Comparison of ENCODE assay signal across 8 cellular contexts in the genomic region with DNA sequence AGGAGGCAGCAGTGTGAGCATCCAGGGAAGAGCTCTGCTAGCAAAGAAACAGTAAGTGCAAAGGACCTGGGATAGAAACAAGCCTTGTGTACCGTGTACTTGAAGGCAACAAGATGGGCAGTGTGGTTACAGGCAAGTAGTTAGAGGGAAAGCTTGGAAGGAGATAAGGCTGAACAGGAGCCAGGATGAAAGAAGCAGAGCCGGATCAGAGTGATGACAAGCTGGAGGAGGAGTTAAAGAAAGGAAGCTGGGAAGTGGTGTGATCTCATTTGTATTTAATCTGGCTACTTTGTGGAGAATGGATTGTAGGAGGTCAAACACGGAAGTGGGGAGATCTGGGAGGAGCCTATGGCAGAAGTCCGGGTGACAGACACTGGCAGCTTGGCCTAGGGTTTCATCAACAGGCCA. TPM values are rescaled to one million over a fixed set of nuclear protein-coding genes. Genes with fewer than 3 reads are reported as not detected.
A peak's percentile ranks its signal among the peaks of the same experiment; 100 is the strongest.
DNase-seq lines count a peak whose midpoint lies in the region; ATAC-seq and TF ChIP-seq lines count a peak whose summit lies in the region.

No MANE protein-coding gene starts in this region.

- no peak overlapping the region for H4K91ac ChIP-seq in trophoblast cell (ENCODE audit: low read depth, low read length)

- H3K9me3 ChIP-seq in SJCRH30 (replicated peaks), result no peaks in the 10 kb centered on the region
- H3K9me3 ChIP-seq in trophoblast cell (ENCODE audit: insufficient read depth, low read depth, low read length), result no peaks in the 10 kb centered on the region

- peaks cover 4% of the 10 kb centered on the region for H3K79me1 ChIP-seq in trophoblast cell (ENCODE audit: low read length)

- H3K4me3 ChIP-seq in SJCRH30 (peak overlapping the region; percentile 44), trophoblast cell (ENCODE audit: low read depth, low read length) (no peak overlapping the region)

- no peak overlapping the region for H2BK5ac ChIP-seq in trophoblast cell (ENCODE audit: low read depth, low read length, poor library complexity)

- no peak overlapping the region for H2BK12ac ChIP-seq in trophoblast cell (ENCODE audit: low read length)

- peaks cover 0 to 2% (median 2%) of the 10 kb centered on the region in 3 donors for H3K27me3 Mint-ChIP-seq in CD14-positive monocyte (ENCODE audit: low read depth in 3 of 3)
- H3K27me3 Mint-ChIP-seq in natural killer cell (ENCODE audit: low read depth in 2 of 2), result no peaks in the 10 kb centered on the region

- H2AFZ ChIP-seq in trophoblast cell (ENCODE audit: insufficient read depth, low read length, poor library complexity), result no peak overlapping the region

- H4K8ac ChIP-seq in trophoblast cell (ENCODE audit: low read depth, low read length), result no peak overlapping the region

- peaks cover 26% of the 10 kb centered on the region for H3K4me1 ChIP-seq in SJCRH30
- H3K4me1 ChIP-seq in trophoblast cell (ENCODE audit: control insufficient read depth in 1 of 2, insufficient read depth in 2 of 2, low read length in 2 of 2), result peaks cover 7 to 17% of the 10 kb centered on the region in 2 experiments

- H3K9ac ChIP-seq in trophoblast cell (ENCODE audit: low read length), result no peak overlapping the region

- H3K27ac ChIP-seq in SJCRH30, result peak overlapping the region; percentile 100
- peak overlapping the region; percentile 2 for H3K27ac ChIP-seq in trophoblast cell (ENCODE audit: low read depth, low read length)

- no peaks in the 10 kb centered on the region for H3K27me3 ChIP-seq in SJCRH30
- no peaks in the 10 kb centered on the region for H3K27me3 ChIP-seq in trophoblast cell (ENCODE audit: insufficient read depth, low read length)

- H3K27ac Mint-ChIP-seq in CD14-positive monocyte (peak overlapping the region in 3 of 7 donors; percentile 10 to 51 (median 21)), natural killer cell (no peak overlapping the region)

- ATAC-seq in GM21825 (IDR thresholded peaks at IDR 0.05; ENCODE audit: unreplicated experiment), result no peak
- ATAC-seq in HG03039 (IDR thresholded peaks at IDR 0.05; ENCODE audit: unreplicated experiment), result no peak
- ATAC-seq in natural killer cell, result no peak

- no peak overlapping the region for H3K23ac ChIP-seq in trophoblast cell (ENCODE audit: low read length)

- intact Hi-C loops in CD14-positive monocyte (cut with micrococcal nuclease) (no loop called here), natural killer cell (cut with micrococcal nuclease) (no loop called here)

- WGBS in trophoblast cell (ENCODE audit: extremely low coverage, insufficient coverage, insufficient read length), result no CpG with 5 or more reads among the region's 4 CpGs

- no peak overlapping the region for H3K4ac ChIP-seq in trophoblast cell (ENCODE audit: low read depth, low read length)

- no peak overlapping the region for H3K14ac ChIP-seq in trophoblast cell (ENCODE audit: low read length)

- H3K18ac ChIP-seq in trophoblast cell (ENCODE audit: low read length), result no peak overlapping the region

- H3K4me1 Mint-ChIP-seq in CD14-positive monocyte (peaks cover 10% of the 10 kb centered on the region), natural killer cell (peaks cover 5 to 6% of the 10 kb centered on the region in 2 donors)

- H3K36me3 Mint-ChIP-seq in CD14-positive monocyte, result no peaks in the 10 kb centered on the region
- no peaks in the 10 kb centered on the region for H3K36me3 Mint-ChIP-seq in natural killer cell

- no peak overlapping the region for H3K4me3 Mint-ChIP-seq in CD14-positive monocyte
- H3K4me3 Mint-ChIP-seq in natural killer cell, result no peak overlapping the region

- DNase-seq in DMS53 (lab: John Stamatoyannopoulos, UW) (peak; percentile 94), SJCRH30 (peak; percentile 96 to 99), fibroblast of peridontal ligament (ENCODE audit: extremely low read depth) (peak; percentile 30), trophoblast cell (no peak), CD14-positive monocyte (ENCODE audit: low spot score) (no peak), natural killer cell (no peak)

- H3K36me3 ChIP-seq in SJCRH30 (no peaks in the 10 kb centered on the region), trophoblast cell (ENCODE audit: control insufficient read depth in 1 of 2, insufficient read depth in 2 of 2, low read length in 2 of 2) (no peaks in the 10 kb centered on the region)

- H2AK5ac ChIP-seq in trophoblast cell (ENCODE audit: low read length), result no peak overlapping the region

- H3K79me2 ChIP-seq in trophoblast cell (ENCODE audit: control insufficient read depth, insufficient read depth, low read length, poor library complexity), result no peaks in the 10 kb centered on the region

- H3K9me3 Mint-ChIP-seq in CD14-positive monocyte, result no peaks in the 10 kb centered on the region
- H3K9me3 Mint-ChIP-seq in natural killer cell, result no peaks in the 10 kb centered on the region

- H3K4me2 ChIP-seq in trophoblast cell (ENCODE audit: low read length), result no peak overlapping the region

- H4K12ac ChIP-seq in trophoblast cell (ENCODE audit: low read depth, low read length), result no peak overlapping the region

- H2BK120ac ChIP-seq in trophoblast cell (ENCODE audit: insufficient read depth, low read length, poor library complexity), result no peak overlapping the region

- TF ChIP-seq CTCF in CD14-positive monocyte (IDR thresholded peaks at IDR 0.05) (no peak), natural killer cell (IDR thresholded peaks at IDR 0.05) (no peak)

RNA-seq across cellular contexts. Expression of a gene that starts 44.7 kb away (rescaled TPM):
- 41.0 and 48.4 TPM in 2 replicates for total RNA-seq in SJCRH30 (2014; rRNA removed; shearing (Covaris generic))
- polyA plus RNA-seq in trophoblast cell (2013), result 14.6 and 15.9 TPM in 2 replicates
- 10 to 100 TPM; 11.4 to 11.5 TPM for polyA plus RNA-seq in CD14-positive monocyte
- total RNA-seq in natural killer cell, result 10 to 100 TPM; 12.1 to 17.3 (median 13.5) TPM

Comparison
In these comparisons a context has a peak if more than half of its experiments do, and no peak if none do; other contexts are left out.
1. DNase-seq: peak in DMS53 (single experiment), SJCRH30 (2 of 2) and fibroblast of peridontal ligament (single experiment); none in trophoblast cell (0 of 2), CD14-positive monocyte (single experiment) and natural killer cell (single experiment).